9 cellular contexts compared by ENCODE assay signal in genomic region chr19:47598407-47599349, GRCh38. TPM values are rescaled to one million over a fixed set of nuclear protein-coding genes. Genes with fewer than 3 reads are reported as not detected.
DNase-seq lines count a peak whose midpoint lies in the region; ATAC-seq, FAIRE-seq and TF ChIP-seq lines count a peak whose summit lies in the region.
"Had no signal": no experiment of that assay in that cellular context is flagged by ENCODE, and none has a peak within 500 bp of the region (broad histone marks: within the 10 kb centered on the region; RNA-seq: fewer than 3 reads in every experiment).

No MANE protein-coding gene starts in this region.

- FAIRE-seq in TTC549 (lab: Jason Lieb, UNC): peak; percentile 96

- H3K27me3 Mint-ChIP-seq in activated CD4-positive, alpha-beta T cell treated with anti-CD3 and anti-CD28 coated beads, Interleukin-2, amount 10 ng/mL, durations not matched to agents 24 days and 14 days: peaks cover 3% of the 10 kb centered on the region
- H3K27me3 Mint-ChIP-seq in osteocyte (ENCODE audit: unreplicated experiment): no peaks in the 10 kb centered on the region

- no peaks in the 10 kb centered on the region for H3K9me3 Mint-ChIP-seq in activated CD4-positive, alpha-beta T cell treated with anti-CD3 and anti-CD28 coated beads, Interleukin-2, amount 10 ng/mL, durations not matched to agents 24 days and 14 days
- no peaks in the 10 kb centered on the region for H3K9me3 Mint-ChIP-seq in osteocyte (ENCODE audit: unreplicated experiment)

- no peak for TF ChIP-seq CTCF in fibroblast of villous mesenchyme (IDR thresholded peaks at IDR 0.05; ENCODE audit: insufficient read depth, low read depth, low read length)
- TF ChIP-seq CTCF in osteocyte (IDR thresholded peaks at IDR 0.05): no peak

- peak overlapping the region; percentile 52 for H3K4me3 Mint-ChIP-seq in activated CD4-positive, alpha-beta T cell treated with anti-CD3 and anti-CD28 coated beads, Interleukin-2, amount 10 ng/mL, durations not matched to agents 24 days and 14 days
- H3K4me3 Mint-ChIP-seq in osteocyte (ENCODE audit: unreplicated experiment): peak overlapping the region; percentile 88

- intact Hi-C loops in activated CD4-positive, alpha-beta T cell treated with anti-CD3 and anti-CD28 coated beads, Interleukin-2, amount 10 ng/mL, durations not matched to agents 24 days and 14 days (cut with micrococcal nuclease): no loop called here

- H3K36me3 Mint-ChIP-seq in activated CD4-positive, alpha-beta T cell treated with anti-CD3 and anti-CD28 coated beads, Interleukin-2, amount 10 ng/mL, durations not matched to agents 24 days and 14 days (ENCODE audit: low read depth): no peaks in the 10 kb centered on the region
- H3K36me3 Mint-ChIP-seq in osteocyte (ENCODE audit: unreplicated experiment): no peaks in the 10 kb centered on the region

- H3K4me3 ChIP-seq in fibroblast of villous mesenchyme (ENCODE audit: low read depth, low read length): peak overlapping the region; percentile 59

- no peak for DNase-seq in activated CD4-positive, alpha-beta T cell treated with anti-CD3 and anti-CD28 coated beads, Interleukin-2, amount 10 ng/mL, durations not matched to agents 24 days and 14 days
- no peak for DNase-seq in activated CD4-positive, alpha-beta T cell treated with anti-CD3 and anti-CD28 coated beads, Interleukin-2, amount 50 U/mL, for 4 hours
- DNase-seq in fibroblast of villous mesenchyme (ENCODE audit: low read depth): peak; percentile 97
- DNase-seq in osteocyte (ENCODE audit: extremely low spot score, unreplicated experiment): no peak
- no peak for DNase-seq in NCI-H2029 (lab: John Stamatoyannopoulos, UW)
- DNase-seq in NCI-H1417 treated with DMSO at 0.1 percent for 48 hours (lab: John Stamatoyannopoulos, UW): no peak
- DNase-seq: DND-41 had no signal

- peaks cover 22% of the 10 kb centered on the region for H3K4me1 Mint-ChIP-seq in activated CD4-positive, alpha-beta T cell treated with anti-CD3 and anti-CD28 coated beads, Interleukin-2, amount 10 ng/mL, durations not matched to agents 24 days and 14 days
- H3K4me1 Mint-ChIP-seq in osteocyte (ENCODE audit: unreplicated experiment): peaks cover 26% of the 10 kb centered on the region

- H3K27ac Mint-ChIP-seq in activated CD4-positive, alpha-beta T cell treated with anti-CD3 and anti-CD28 coated beads, Interleukin-2, amount 10 ng/mL, durations not matched to agents 24 days and 14 days: no peak overlapping the region
- H3K27ac Mint-ChIP-seq in osteocyte (ENCODE audit: unreplicated experiment): peak overlapping the region; percentile 92

- no peak for ATAC-seq in GM21528 (IDR thresholded peaks at IDR 0.05; ENCODE audit: low FRiP score, unreplicated experiment)

RNA-seq across cellular contexts. Expression of gene BICRA, which starts 10.3 kb away (rescaled TPM):
- 10.5 and 11.9 TPM in 2 replicates for total RNA-seq in activated CD4-positive, alpha-beta T cell treated with anti-CD3 and anti-CD28 coated beads, Interleukin-2, amount 10 ng/mL, durations not matched to agents 24 days and 14 days
- total RNA-seq in fibroblast of villous mesenchyme (3.0 and 5.2 TPM in 2 replicates), osteocyte (17.1 and 20.4 TPM in 2 replicates)

RNA-seq across cellular contexts. Expression of gene ZNF541, which starts 25.7 kb away (rescaled TPM):
- not detected in 2 replicates for total RNA-seq in activated CD4-positive, alpha-beta T cell treated with anti-CD3 and anti-CD28 coated beads, Interleukin-2, amount 10 ng/mL, durations not matched to agents 24 days and 14 days
- total RNA-seq in fibroblast of villous mesenchyme: under 0.01 TPM in 2 replicates
- not detected in 2 replicates for total RNA-seq in osteocyte
